Comparison of ENCODE assay signal across 9 cellular contexts in the genomic region with DNA sequence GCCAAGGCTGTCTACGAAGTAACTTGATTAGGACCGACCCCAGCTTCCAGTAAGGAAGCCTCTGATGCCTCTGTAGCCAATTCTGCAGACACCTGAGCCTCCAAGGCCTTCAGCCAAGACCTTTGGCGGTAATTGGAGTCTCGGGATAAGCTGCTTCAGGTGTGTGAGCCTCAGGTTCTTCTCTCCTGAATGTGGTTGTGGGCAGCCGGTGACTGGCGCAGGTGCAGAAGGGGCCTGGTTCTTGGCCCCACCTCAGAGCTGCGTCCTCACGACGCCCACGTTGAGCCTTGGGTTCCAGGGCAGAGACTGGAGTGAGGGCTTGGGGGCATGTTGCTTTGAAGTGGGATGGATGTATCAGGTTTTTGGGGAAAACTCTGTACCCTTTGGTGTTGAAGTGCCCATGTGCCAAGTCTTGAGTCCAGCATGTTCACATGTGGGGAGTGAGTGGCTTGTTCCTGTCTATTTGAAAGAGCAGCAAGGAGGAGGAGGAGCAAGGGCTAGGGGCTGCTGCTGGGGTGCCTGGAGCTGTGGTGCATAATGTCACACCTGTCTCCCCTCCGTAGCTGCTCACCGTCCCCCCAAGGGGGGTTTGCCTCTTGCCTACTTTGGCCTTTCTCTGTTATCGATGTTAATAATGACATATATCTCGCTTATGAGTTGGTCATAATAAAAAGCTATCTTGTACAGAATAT. TPM values are rescaled to one million over a fixed set of nuclear protein-coding genes. Genes with fewer than 3 reads are reported as not detected.
A peak's percentile ranks its signal among the peaks of the same experiment; 100 is the strongest.
DNase-seq lines count a peak whose midpoint lies in the region; ATAC-seq and TF ChIP-seq lines count a peak whose summit lies in the region.
"Had no signal": no experiment of that assay in that cellular context is flagged by ENCODE, and none has a peak within 500 bp of the region (broad histone marks: within the 10 kb centered on the region; RNA-seq: fewer than 3 reads in every experiment).

No MANE protein-coding gene starts in this region.

- H3K4me3 ChIP-seq in Caco-2 (ENCODE audit: low read depth, low read length) = peak overlapping the region; percentile 60
- H3K4me3 ChIP-seq in NT2/D1 (ENCODE audit: insufficient read length, low read depth) = peak overlapping the region; percentile 67
- peak overlapping the region; percentile 75 for H3K4me3 ChIP-seq in epithelial cell of proximal tubule (ENCODE audit: low read depth, low read length)
- peak overlapping the region in 1 of 2 donors; percentile 62 for H3K4me3 ChIP-seq in neuronal stem cell (ENCODE audit: low read length in 2 of 2)

- H3K27ac Mint-ChIP-seq in Caco-2 (ENCODE audit: unreplicated experiment) = peak overlapping the region; percentile 64

- H2BK15ac ChIP-seq in neuronal stem cell (ENCODE audit: low read length) = no peak overlapping the region

- no peaks in the 10 kb centered on the region for H3K27me3 ChIP-seq in Caco-2 (replicated peaks; ENCODE audit: control insufficient read depth, insufficient read depth, low read length)
- H3K27me3 ChIP-seq in NT2/D1 (ENCODE audit: insufficient read depth, insufficient read length) = no peaks in the 10 kb centered on the region
- H3K27me3 ChIP-seq in neuronal stem cell (ENCODE audit: control insufficient read depth in 3 of 3, insufficient read depth in 3 of 3, low read depth in 1 of 3, low read length in 3 of 3) = peaks cover 0 to 13% (median 3%) of the 10 kb centered on the region in 3 experiments

- intact Hi-C loops in Caco-2 (cut with micrococcal nuclease; ENCODE audit: unreplicated experiment) = loop anchor here (5.0 kb wide), 1 partner anchor 71 kb away; a partner anchor contains a TSS

- no peak overlapping the region for H3K4me2 ChIP-seq in neuronal stem cell (ENCODE audit: insufficient read depth, low read length, poor library complexity, severe bottlenecking)

- H2BK12ac ChIP-seq in neuronal stem cell (ENCODE audit: low read length) = no peak overlapping the region

- no peak overlapping the region for H4K91ac ChIP-seq in neuronal stem cell (ENCODE audit: low read depth, low read length, poor library complexity)

- no peak overlapping the region for H4K8ac ChIP-seq in neuronal stem cell (ENCODE audit: low read depth, low read length)

- peak overlapping the region; percentile 87 for H3K4me3 Mint-ChIP-seq in Caco-2 (ENCODE audit: unreplicated experiment)

- peak overlapping the region; percentile 77 for H2AK5ac ChIP-seq in neuronal stem cell (ENCODE audit: low read depth, low read length)

- no peaks in the 10 kb centered on the region for H3K79me1 ChIP-seq in neuronal stem cell (ENCODE audit: low read depth, low read length)

- peaks cover under 1% of the 10 kb centered on the region for H3K9me3 Mint-ChIP-seq in Caco-2 (ENCODE audit: unreplicated experiment)

- H3K27me3 Mint-ChIP-seq in Caco-2 (ENCODE audit: insufficient read depth, unreplicated experiment) = no peaks in the 10 kb centered on the region

- H3K9ac ChIP-seq in NT2/D1 (ENCODE audit: insufficient read length, low read depth) (no peak overlapping the region), neuronal stem cell (ENCODE audit: low read depth, low read length, poor library complexity) (no peak overlapping the region)

- peaks cover 7% of the 10 kb centered on the region for H3K4me1 Mint-ChIP-seq in Caco-2 (ENCODE audit: low read depth, unreplicated experiment)

- H3K14ac ChIP-seq in neuronal stem cell (ENCODE audit: low read length) = no peak overlapping the region

- DNase-seq in Caco-2 (peak in 1 of 2 experiments; percentile 12), NT2/D1 (ENCODE audit: low read depth, low spot score) (no peak), epithelial cell of proximal tubule (ENCODE audit: low read depth) (no peak), neuronal stem cell (ENCODE audit: low spot score) (no peak), NCI-H1930 (lab: John Stamatoyannopoulos, UW) (no peak), superior temporal gyrus (ENCODE audit: extremely low spot score) (no peak), NCI-H748 (lab: John Stamatoyannopoulos, UW; ENCODE audit: unreplicated experiment) (no peak)
- DNase-seq: NCI-H446 treated with DMSO at 0.1 percent for 48 hours had no signal

- CTCF ChIA-PET in Caco-2 (lab: Charles Lee) = no interaction called here

- no peak overlapping the region for H2BK120ac ChIP-seq in neuronal stem cell (ENCODE audit: low read depth, low read length)

- no peaks in the 10 kb centered on the region for H3K9me3 ChIP-seq in Caco-2
- no peaks in the 10 kb centered on the region for H3K9me3 ChIP-seq in NT2/D1 (ENCODE audit: insufficient read depth, low read length)
- H3K9me3 ChIP-seq in neuronal stem cell (replicated peaks in 1 of 2; ENCODE audit: control insufficient read depth in 2 of 2, insufficient read depth in 1 of 2, low read depth in 1 of 2, low read length in 2 of 2) = peaks cover 0 to 3% of the 10 kb centered on the region in 2 donors

- H2BK5ac ChIP-seq in neuronal stem cell (ENCODE audit: low read length) = no peak overlapping the region

- H3K4ac ChIP-seq in neuronal stem cell (ENCODE audit: low read length) = no peak overlapping the region

- H3K36me3 ChIP-seq in Caco-2 (ENCODE audit: control insufficient read depth, insufficient read depth, low read length) = no peaks in the 10 kb centered on the region
- peaks cover 38% of the 10 kb centered on the region for H3K36me3 ChIP-seq in NT2/D1 (ENCODE audit: insufficient read depth, insufficient read length, low read length)
- H3K36me3 ChIP-seq in neuronal stem cell (replicated peaks in 1 of 2; ENCODE audit: control insufficient read depth in 2 of 2, insufficient read depth in 2 of 2, low read length in 2 of 2) = peaks cover under 1 to 5% of the 10 kb centered on the region in 2 donors

- H3K4me1 ChIP-seq in Caco-2 (no peaks in the 10 kb centered on the region; the same call in 1 of the 2 replicates), NT2/D1 (ENCODE audit: insufficient read depth, insufficient read length) (peaks cover 11% of the 10 kb centered on the region), neuronal stem cell (ENCODE audit: control insufficient read depth in 2 of 2, insufficient read depth in 1 of 2, low read depth in 1 of 2, low read length in 2 of 2) (peaks cover 7 to 14% of the 10 kb centered on the region in 2 donors)

- no peak for TF ChIP-seq CTCF in Caco-2 (IDR thresholded peaks at IDR 0.05; ENCODE audit: insufficient read depth in 1 of 2, low read depth in 1 of 2, low read length in 1 of 2, severe bottlenecking in 1 of 2, unreplicated experiment in 1 of 2)
- no peak for TF ChIP-seq CTCF in epithelial cell of proximal tubule (conservative IDR thresholded peaks at IDR 0.05; ENCODE audit: low read depth, low read length)

- H3K27ac ChIP-seq in neuronal stem cell (replicated peaks; ENCODE audit: low read length) = no peak overlapping the region

- H3K23ac ChIP-seq in neuronal stem cell (ENCODE audit: low read depth, low read length, poor library complexity) = no peak overlapping the region

- POLR2A ChIA-PET in Caco-2 (lab: Charles Lee) = no interaction called here

- H2AFZ ChIP-seq in neuronal stem cell (ENCODE audit: low read length) = peak overlapping the region; percentile 99

- no peak for ATAC-seq in GM18498 (IDR thresholded peaks at IDR 0.05; ENCODE audit: unreplicated experiment)

- H3K18ac ChIP-seq in neuronal stem cell (ENCODE audit: low read length) = no peak overlapping the region

- no CpG with 5 or more reads among the region's 14 CpGs for WGBS in neuronal stem cell (ENCODE audit: extremely low coverage in 2 of 2, insufficient read length in 2 of 2, insufficient replicate concordance in 1 of 2), 2 donors

- H3K36me3 Mint-ChIP-seq in Caco-2 (ENCODE audit: insufficient read depth, unreplicated experiment) = peaks cover 12% of the 10 kb centered on the region

- no TSS peak for BruUV-seq in Caco-2 (replicated peaks; lab: Mats Ljungman, UMichigan)

RNA-seq across cellular contexts. Expression of a gene that starts 1.4 kb away (rescaled TPM):
- 34.7 and 37.5 TPM in 2 replicates for total RNA-seq in Caco-2 (2022)
- 26.6 and 30.7 TPM in 2 replicates for total RNA-seq in epithelial cell of proximal tubule
- polyA plus RNA-seq in neuronal stem cell (2013, experiment 1 of 2) = 12.8 TPM
- polyA plus RNA-seq in neuronal stem cell (2013, experiment 2 of 2) = 13.1 TPM
